In the genomic region with DNA sequence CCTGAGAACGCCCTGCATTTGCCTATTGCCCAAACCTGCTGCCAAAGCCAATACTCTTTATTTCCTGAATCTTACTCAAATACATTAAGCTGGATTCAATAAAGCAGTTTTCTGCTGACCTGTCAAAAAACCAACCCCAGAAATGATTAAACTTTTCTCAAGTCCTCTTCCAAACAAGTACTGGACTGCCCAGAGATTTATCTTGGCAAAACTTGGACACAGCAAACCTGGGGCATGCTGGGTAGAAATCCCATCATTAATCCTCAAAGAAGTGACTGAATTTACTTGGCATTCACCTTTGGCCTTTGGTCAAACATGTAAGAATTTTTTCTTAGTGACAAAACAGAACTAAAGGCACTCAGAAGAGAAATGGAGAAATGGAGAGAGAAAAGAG, we compare ENCODE assay signal across 17 cellular contexts.
DNase-seq lines count a peak whose midpoint lies in the region; ATAC-seq and TF ChIP-seq lines count a peak whose summit lies in the region.
"Had no signal": no experiment of that assay in that cellular context is flagged by ENCODE, and none has a peak within 500 bp of the region (broad histone marks: within the 10 kb centered on the region; RNA-seq: fewer than 3 reads in every experiment).

No MANE protein-coding gene starts in this region.

- no peak overlapping the region for H2AK5ac ChIP-seq in mesenchymal stem cell (ENCODE audit: low read length, severe bottlenecking)

- peak overlapping the region in 1 of 2 experiments; percentile 19 for H3K18ac ChIP-seq in mesenchymal stem cell (ENCODE audit: low read depth in 1 of 2, low read length in 2 of 2)

- H3K4me1 ChIP-seq in mesenchymal stem cell (ENCODE audit: control insufficient read depth, insufficient read depth, low read depth, low read length), result no peaks in the 10 kb centered on the region
- H3K4me1 ChIP-seq: pancreas had no signal

- H2BK5ac ChIP-seq in mesenchymal stem cell (ENCODE audit: low read depth, low read length, poor library complexity, severe bottlenecking), result no peak overlapping the region

- H2AFZ ChIP-seq in mesenchymal stem cell (ENCODE audit: low read depth, low read length), result no peak overlapping the region

- no peaks in the 10 kb centered on the region for H3K4me1 Mint-ChIP-seq in stimulated activated effector memory CD8-positive, alpha-beta T cell treated with anti-CD3 and anti-CD28 coated beads, Interleukin-12 subunit alpha, Interleukin-12 subunit beta, amount 100 ng/mL, for 72 hours

- H3K79me1 ChIP-seq in mesenchymal stem cell (replicated peaks; ENCODE audit: low read length, poor library complexity, severe bottlenecking), result no peaks in the 10 kb centered on the region

- no peaks in the 10 kb centered on the region for H3K9me3 Mint-ChIP-seq in stimulated activated effector memory CD8-positive, alpha-beta T cell treated with anti-CD3 and anti-CD28 coated beads, Interleukin-12 subunit alpha, Interleukin-12 subunit beta, amount 100 ng/mL, for 72 hours
- H3K9me3 Mint-ChIP-seq: WTC11 had no signal

- H3K4ac ChIP-seq in mesenchymal stem cell (ENCODE audit: low read depth in 1 of 2, low read length in 2 of 2), result no peak overlapping the region

- no peak overlapping the region for H2BK12ac ChIP-seq in mesenchymal stem cell (ENCODE audit: low read length in 2 of 2)

- H4K8ac ChIP-seq in mesenchymal stem cell (ENCODE audit: low read length), result no peak overlapping the region

- H3K27ac ChIP-seq in AG04450 (ENCODE audit: low read depth, low read length), result peak overlapping the region; percentile 3
- peak overlapping the region; percentile 73 for H3K27ac ChIP-seq in mesenchymal stem cell (ENCODE audit: low read length, poor library complexity, severe bottlenecking)
- H3K27ac ChIP-seq: cardiac muscle cell, pancreas had no signal

- H2BK15ac ChIP-seq in mesenchymal stem cell (ENCODE audit: low read depth, poor library complexity, severe bottlenecking), result no peak overlapping the region

- H3K4me3 ChIP-seq in AG04450 (ENCODE audit: low read depth, low read length), result no peak overlapping the region
- no peak overlapping the region for H3K4me3 ChIP-seq in cardiac fibroblast (replicated peaks in 1 of 2; ENCODE audit: low read depth in 2 of 2, low read length in 2 of 2)
- no peak overlapping the region for H3K4me3 ChIP-seq in mesenchymal stem cell (ENCODE audit: insufficient read depth in 1 of 2, low read depth in 1 of 2, low read length in 2 of 2)
- H3K4me3 ChIP-seq: cardiac muscle cell, pancreas had no signal

- H3K9me3 ChIP-seq in AG04450 (ENCODE audit: control insufficient read depth, insufficient read depth, low read length) (no peaks in the 10 kb centered on the region), mesenchymal stem cell (ENCODE audit: control insufficient read depth, low read length) (no peaks in the 10 kb centered on the region)
- H3K9me3 ChIP-seq: pancreas had no signal

- no peak overlapping the region for H3K4me2 ChIP-seq in mesenchymal stem cell (ENCODE audit: low read length, poor library complexity, severe bottlenecking)

- TF ChIP-seq CTCF in AG04450 (IDR thresholded peaks at IDR 0.05; ENCODE audit: low read depth, low read length), result no peak
- TF ChIP-seq CTCF in cardiac fibroblast (IDR thresholded peaks at IDR 0.05; ENCODE audit: low read depth, low read length), result no peak

- H3K36me3 Mint-ChIP-seq in stimulated activated effector memory CD8-positive, alpha-beta T cell treated with anti-CD3 and anti-CD28 coated beads, Interleukin-12 subunit alpha, Interleukin-12 subunit beta, amount 100 ng/mL, for 72 hours, result no peaks in the 10 kb centered on the region
- H3K36me3 Mint-ChIP-seq: WTC11 had no signal

- H3K4me3 Mint-ChIP-seq in stimulated activated effector memory CD8-positive, alpha-beta T cell treated with anti-CD3 and anti-CD28 coated beads, Interleukin-12 subunit alpha, Interleukin-12 subunit beta, amount 100 ng/mL, for 72 hours, result no peak overlapping the region
- H3K4me3 Mint-ChIP-seq: WTC11 had no signal

- no peak for DNase-seq in AG04450 (ENCODE audit: low read depth, low spot score)
- peak; percentile 84 for DNase-seq in M059J (ENCODE audit: low read depth)
- peak; percentile 45 to 76 for DNase-seq in cardiac fibroblast (ENCODE audit: low read depth in 2 of 2)
- DNase-seq in mesenchymal stem cell, result peak; percentile 24
- DNase-seq in T-helper 1 cell, result no peak
- no peak for DNase-seq in stimulated activated effector memory CD8-positive, alpha-beta T cell treated with anti-CD3 and anti-CD28 coated beads, Interleukin-12 subunit alpha, Interleukin-12 subunit beta, amount 100 ng/mL, for 72 hours (ENCODE audit: low spot score in 2 of 2)
- no peak for DNase-seq in effector CD8-positive, alpha-beta T cell (lab: John Stamatoyannopoulos, UW)
- DNase-seq: activated gamma-delta T cell; left cardiac atrium; NCI-H1930; NCI-H524; pancreas; RPMI8226; stimulated activated CD4-positive, alpha-beta T cell treated with anti-CD3 and anti-CD28 coated beads, Interleukin-15, amount 100 ng/mL, for 24 hours had no signal

- no peaks in the 10 kb centered on the region for H3K36me3 ChIP-seq in mesenchymal stem cell (ENCODE audit: control insufficient read depth in 1 of 2, insufficient read depth in 2 of 2, low read depth in 1 of 2, low read length in 2 of 2)
- H3K36me3 ChIP-seq: cardiac muscle cell, pancreas had no signal

- POLR2A ChIA-PET in AG04450 (lab: Yijun Ruan, JAX), result no interaction called here

- H3K27me3 ChIP-seq in AG04450 (ENCODE audit: control insufficient read depth, insufficient read depth, low read length) (no peaks in the 10 kb centered on the region), mesenchymal stem cell (ENCODE audit: control insufficient read depth in 1 of 2, insufficient read depth in 1 of 2, low read length in 2 of 2) (no peaks in the 10 kb centered on the region)
- H3K27me3 ChIP-seq: cardiac muscle cell, pancreas had no signal

- no peak overlapping the region for H3K23ac ChIP-seq in mesenchymal stem cell (ENCODE audit: low read length in 2 of 2)

- CTCF ChIA-PET in AG04450 (lab: Charles Lee), result no interaction called here

- H3K14ac ChIP-seq in mesenchymal stem cell (ENCODE audit: low read length in 2 of 2), result no peak overlapping the region

- WGBS in mesenchymal stem cell, result 100% methylated on average over 1 of the region's 1 CpG

- H3K27ac Mint-ChIP-seq in stimulated activated effector memory CD8-positive, alpha-beta T cell treated with anti-CD3 and anti-CD28 coated beads, Interleukin-12 subunit alpha, Interleukin-12 subunit beta, amount 100 ng/mL, for 72 hours, result no peak overlapping the region
- H3K27ac Mint-ChIP-seq: WTC11 had no signal

- no peak for ATAC-seq in GM19324 (IDR thresholded peaks at IDR 0.05; ENCODE audit: low FRiP score, unreplicated experiment)
- ATAC-seq in stimulated activated effector memory CD8-positive, alpha-beta T cell treated with anti-CD3 and anti-CD28 coated beads, Interleukin-12 subunit alpha, Interleukin-12 subunit beta, amount 100 ng/mL, for 72 hours, result no peak
- ATAC-seq: pancreas, WTC11 had no signal

- H4K91ac ChIP-seq in mesenchymal stem cell (ENCODE audit: low read length), result no peak overlapping the region

- no peak overlapping the region for H2BK120ac ChIP-seq in mesenchymal stem cell (ENCODE audit: low read depth, low read length)

- peak overlapping the region; percentile 57 for H3K9ac ChIP-seq in mesenchymal stem cell (ENCODE audit: low read length)

Comparison
In these comparisons a context has a peak if more than half of its experiments do, and no peak if none do; other contexts are left out.
1. DNase-seq: peak in M059J (single experiment), cardiac fibroblast (2 of 2) and mesenchymal stem cell (single experiment); none in AG04450 (single experiment), T-helper 1 cell (0 of 5), stimulated activated effector memory CD8-positive, alpha-beta T cell treated with anti-CD3 and anti-CD28 coated beads, Interleukin-12 subunit alpha, Interleukin-12 subunit beta, amount 100 ng/mL, for 72 hours (0 of 2) and effector CD8-positive, alpha-beta T cell (single experiment).